Comparison of ENCODE assay signal across 8 cellular contexts in the genomic region with DNA sequence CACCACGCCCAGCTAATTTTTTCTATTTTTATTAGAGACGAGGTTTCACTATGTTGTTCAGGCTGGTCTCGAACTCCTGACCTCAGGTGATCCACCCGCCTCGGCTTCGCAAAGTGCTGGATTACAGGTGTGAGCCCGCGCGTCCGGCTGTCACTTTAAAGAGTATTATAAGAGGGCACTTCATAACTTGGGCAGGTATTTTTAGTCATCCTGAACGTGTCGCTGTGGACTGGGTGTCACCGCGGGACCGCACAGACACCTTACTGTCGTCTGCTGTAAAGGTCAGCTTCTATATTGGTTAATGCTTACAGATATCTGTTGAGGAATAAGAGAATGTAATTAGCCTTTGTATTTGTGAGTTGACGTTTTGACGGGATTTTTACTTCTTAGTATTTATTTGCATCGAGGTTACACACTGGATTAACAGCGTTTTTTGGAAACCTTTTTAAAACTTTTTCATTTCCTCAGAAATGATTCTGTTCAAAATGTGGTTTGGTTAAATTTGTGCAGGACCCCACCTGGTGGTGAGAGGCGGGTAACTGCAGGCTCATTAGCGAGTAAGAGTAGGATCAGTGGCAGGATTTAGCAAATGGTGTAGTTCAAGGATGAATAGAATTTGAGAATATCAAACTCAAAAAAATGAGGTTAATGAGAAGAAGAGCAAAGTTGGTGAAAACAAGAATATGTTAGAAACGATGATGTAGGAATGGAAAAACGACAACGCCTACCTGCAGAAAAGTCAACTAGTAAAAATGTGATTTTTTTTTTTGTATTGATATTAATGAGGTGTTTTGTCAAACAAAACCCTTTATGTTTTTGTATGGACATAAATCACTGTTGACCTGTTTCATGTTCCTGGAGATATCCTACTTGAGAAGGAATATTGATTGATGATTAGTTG. TPM values are rescaled to one million over a fixed set of nuclear protein-coding genes. Genes with fewer than 3 reads are reported as not detected.
A peak's percentile ranks its signal among the peaks of the same experiment; 100 is the strongest.
DNase-seq lines count a peak whose midpoint lies in the region; ATAC-seq, FAIRE-seq and TF ChIP-seq lines count a peak whose summit lies in the region.

No MANE protein-coding gene starts in this region.

- FAIRE-seq in G401.6 (lab: Jason Lieb, UNC): peak; percentile 95

- peak overlapping the region; percentile 90 for H3K4me3 Mint-ChIP-seq in nephron progenitor cell

- TF ChIP-seq POLR2A in suprapubic skin (IDR thresholded peaks at IDR 0.05): no peak

- DNase-seq in OCI-M2 (lab: John Stamatoyannopoulos, UW; ENCODE audit: unreplicated experiment) (peak; percentile 34), activated T-helper 1 cell treated with Interleukin-2 at 50 U/mL for 16 hours (ENCODE audit: low read depth) (peak; percentile 35), fibroblast of gingiva (ENCODE audit: low read depth) (peak; percentile 55), nephron progenitor cell (peak; percentile 67), suprapubic skin (ENCODE audit: low spot score in 2 of 2) (no peak)

- H3K9me3 Mint-ChIP-seq in nephron progenitor cell: peaks cover 16% of the 10 kb centered on the region

- peaks cover 33% of the 10 kb centered on the region for H3K4me1 Mint-ChIP-seq in nephron progenitor cell

- H3K27me3 ChIP-seq in suprapubic skin: no peaks in the 10 kb centered on the region

- H3K27me3 Mint-ChIP-seq in nephron progenitor cell (ENCODE audit: low read depth, poor library complexity): peaks cover 13% of the 10 kb centered on the region

- H3K27ac Mint-ChIP-seq in nephron progenitor cell: no peak overlapping the region

- 51% methylated on average over 25 of the region's 25 CpGs for WGBS in suprapubic skin

- TF ChIP-seq CTCF in nephron progenitor cell (IDR thresholded peaks at IDR 0.05) (peak; percentile 80), suprapubic skin (IDR thresholded peaks at IDR 0.05) (peak; percentile 85 to 87)

- ATAC-seq in HG03342 (IDR thresholded peaks at IDR 0.05; ENCODE audit: unreplicated experiment) (peak; percentile 19), GM21515 (IDR thresholded peaks at IDR 0.05; ENCODE audit: unreplicated experiment) (no peak)

- H3K27ac ChIP-seq in suprapubic skin: peak overlapping the region; percentile 18

- peak overlapping the region; percentile 72 for H3K4me3 ChIP-seq in suprapubic skin

- no peaks in the 10 kb centered on the region for H3K36me3 ChIP-seq in suprapubic skin

- H3K36me3 Mint-ChIP-seq in nephron progenitor cell (ENCODE audit: low read depth): peaks cover 37% of the 10 kb centered on the region

- TF ChIP-seq EP300 in suprapubic skin (IDR thresholded peaks at IDR 0.05): no peak

- no peaks in the 10 kb centered on the region for H3K9me3 ChIP-seq in suprapubic skin

- peaks cover 70% of the 10 kb centered on the region for H3K4me1 ChIP-seq in suprapubic skin

RNA-seq across cellular contexts. Expression of gene DNAJB6, which starts 3.2 kb away (rescaled TPM):
- total RNA-seq in suprapubic skin: 100 to 1,000 TPM; 152 to 230 (median 185) TPM

Comparison
In these comparisons a context has a peak if more than half of its experiments do, and no peak if none do; other contexts are left out.
1. DNase-seq: peak in OCI-M2 (single experiment), activated T-helper 1 cell treated with Interleukin-2 at 50 U/mL for 16 hours (single experiment), fibroblast of gingiva (single experiment) and nephron progenitor cell (single experiment); none in suprapubic skin (0 of 2).